9 cellular contexts compared by ENCODE assay signal in genomic region chr2:101124684-101125366, GRCh38. TPM values are rescaled to one million over a fixed set of nuclear protein-coding genes. Genes with fewer than 3 reads are reported as not detected.
A peak's percentile ranks its signal among the peaks of the same experiment; 100 is the strongest.
DNase-seq lines count a peak whose midpoint lies in the region; ATAC-seq and TF ChIP-seq lines count a peak whose summit lies in the region.
"Had no signal": no experiment of that assay in that cellular context is flagged by ENCODE, and none has a peak within 500 bp of the region (broad histone marks: within the 10 kb centered on the region; RNA-seq: fewer than 3 reads in every experiment).

No MANE protein-coding gene starts in this region.

- WGBS in endodermal cell (ENCODE audit: insufficient coverage in 1 of 2, insufficient read length in 1 of 2), 2 experiments = 76 to 92% methylated on average over 2 to 7 of the region's 7 CpGs

- H3K4me3 ChIP-seq in breast epithelium (peak overlapping the region in 1 of 3 donors; percentile 17), kidney epithelial cell (ENCODE audit: low read depth, low read length) (no peak overlapping the region), stomach smooth muscle (ENCODE audit: low read length in 2 of 2) (peak overlapping the region; percentile 8 to 35), endodermal cell (ENCODE audit: low read length) (no peak overlapping the region)

- DNase-seq in HFFc6 = peak; percentile 92
- DNase-seq in breast epithelium (ENCODE audit: low spot score in 2 of 2) = peak in 1 of 2 donors; percentile 65
- DNase-seq in kidney epithelial cell (ENCODE audit: low read depth) = peak; percentile 72
- no peak for DNase-seq in DMS79 treated with DMSO at 0.1 percent for 48 hours (lab: John Stamatoyannopoulos, UW)
- no peak for DNase-seq in central memory CD4-positive, alpha-beta T cell
- DNase-seq in endodermal cell = no peak
- DNase-seq: NCI-H2081 treated with DMSO at 0.1 percent for 48 hours had no signal

- H3K4me1 ChIP-seq in breast epithelium = peaks cover 7 to 34% of the 10 kb centered on the region in 2 donors
- H3K4me1 ChIP-seq in stomach smooth muscle (ENCODE audit: control insufficient read depth, insufficient read depth, low read length) = peaks cover 36% of the 10 kb centered on the region
- no peaks in the 10 kb centered on the region for H3K4me1 ChIP-seq in endodermal cell (ENCODE audit: control insufficient read depth, insufficient read depth, low read length)

- H3K36me3 ChIP-seq in breast epithelium (no peaks in the 10 kb centered on the region), kidney epithelial cell (ENCODE audit: control insufficient read depth, insufficient read depth, low read length) (no peaks in the 10 kb centered on the region), stomach smooth muscle (ENCODE audit: control insufficient read depth in 2 of 2, insufficient read depth in 2 of 2, low read length in 2 of 2) (no peaks in the 10 kb centered on the region), endodermal cell (ENCODE audit: control insufficient read depth, insufficient read depth, low read length) (no peaks in the 10 kb centered on the region)

- H3K27ac Mint-ChIP-seq in HFFc6 = peak overlapping the region; percentile 85
- H3K27ac Mint-ChIP-seq in endodermal cell = no peak overlapping the region

- peak overlapping the region; percentile 74 for H3K4me3 Mint-ChIP-seq in HFFc6
- no peak overlapping the region for H3K4me3 Mint-ChIP-seq in endodermal cell

- ATAC-seq in GM18909 (IDR thresholded peaks at IDR 0.05; ENCODE audit: poor library complexity, unreplicated experiment) = no peak

- TF ChIP-seq POLR2A in breast epithelium (IDR thresholded peaks at IDR 0.05) = no peak

- no peak overlapping the region for H3K9ac ChIP-seq in stomach smooth muscle (ENCODE audit: low read length in 2 of 2)
- H3K9ac ChIP-seq in endodermal cell (ENCODE audit: extremely low read depth, low read length, poor library complexity, severe bottlenecking) = no peak overlapping the region

- H3K27ac ChIP-seq in breast epithelium (peak overlapping the region; percentile 81 to 85), stomach smooth muscle (ENCODE audit: low read length) (peak overlapping the region; percentile 73), endodermal cell (ENCODE audit: low read depth, low read length) (no peak overlapping the region)

- H3K36me3 Mint-ChIP-seq in HFFc6 (ENCODE audit: low read depth) = no peaks in the 10 kb centered on the region
- no peaks in the 10 kb centered on the region for H3K36me3 Mint-ChIP-seq in endodermal cell (ENCODE audit: low read depth)

- H3K4me1 Mint-ChIP-seq in HFFc6 (ENCODE audit: low read depth) (peaks cover 49% of the 10 kb centered on the region), endodermal cell (peaks cover 5% of the 10 kb centered on the region)

- intact Hi-C loops in breast epithelium (cut with DNase I; ENCODE audit: low total_unique reads) = loop anchor here (10.0 kb wide), 1 partner anchor 60 kb away; no protein-coding TSS in a partner anchor

- H3K9me3 ChIP-seq in breast epithelium (no peaks in the 10 kb centered on the region), stomach smooth muscle (ENCODE audit: control insufficient read depth in 2 of 2, low read length in 2 of 2) (no peaks in the 10 kb centered on the region), endodermal cell (ENCODE audit: control insufficient read depth, low read length) (no peaks in the 10 kb centered on the region)

- H3K27me3 ChIP-seq in breast epithelium (no peaks in the 10 kb centered on the region), kidney epithelial cell (ENCODE audit: control insufficient read depth, insufficient read depth, low read length) (no peaks in the 10 kb centered on the region), stomach smooth muscle (ENCODE audit: control insufficient read depth in 1 of 2, insufficient read depth in 2 of 2, low read length in 2 of 2) (no peaks in the 10 kb centered on the region), endodermal cell (ENCODE audit: control insufficient read depth, insufficient read depth, low read length, poor library complexity, severe bottlenecking) (no peaks in the 10 kb centered on the region)

- H3K9me3 Mint-ChIP-seq in HFFc6 (no peaks in the 10 kb centered on the region), endodermal cell (no peaks in the 10 kb centered on the region)

- H3K27me3 Mint-ChIP-seq in HFFc6 (ENCODE audit: insufficient read depth) (peaks cover 3% of the 10 kb centered on the region; the same call in 1 of the 2 replicates), endodermal cell (ENCODE audit: insufficient read depth) (no peaks in the 10 kb centered on the region)

- no peak for TF ChIP-seq CTCF in HFFc6 (IDR thresholded peaks at IDR 0.05)
- no peak for TF ChIP-seq CTCF in breast epithelium (IDR thresholded peaks at IDR 0.05)
- no peak for TF ChIP-seq CTCF in kidney epithelial cell (IDR thresholded peaks at IDR 0.05; ENCODE audit: insufficient read depth, low read length, poor library complexity, severe bottlenecking)
- no peak for TF ChIP-seq CTCF in endodermal cell (conservative IDR thresholded peaks at IDR 0.05)

RNA-seq across cellular contexts. Expression of gene TBC1D8, which starts 26.4 kb away (rescaled TPM):
- 1 to 10 TPM; 1.2 to 2.0 (median 1.5) TPM for total RNA-seq in HFFc6 (2021; fragmentation: NEBNext Ultra II Directional; extraction: Animal tissue kit (Norgen Biotek cat#: 25700))
- total RNA-seq in breast epithelium (10 to 100 TPM; 19.5 to 92.4 (median 89.7) TPM), kidney epithelial cell (16.8 and 17.3 TPM in 2 replicates), endodermal cell (10 to 100 TPM; 14.4 to 14.5 TPM)
- 2.7 TPM for polyA plus RNA-seq in endodermal cell (2013, experiment 1 of 2)
- polyA plus RNA-seq in endodermal cell (2013, experiment 2 of 2) = 2.7 TPM

Comparison
In these comparisons a context has a peak if more than half of its experiments do, and no peak if none do; other contexts are left out.
1. DNase-seq: peak in HFFc6 (single experiment) and kidney epithelial cell (single experiment); none in DMS79 treated with DMSO at 0.1 percent for 48 hours (single experiment), central memory CD4-positive, alpha-beta T cell (single experiment) and endodermal cell (single experiment).
2. H3K4me3 ChIP-seq: peak in stomach smooth muscle (2 of 2); none in kidney epithelial cell (single experiment) and endodermal cell (single experiment).